ENCODE assay signal across 13 cellular contexts in genomic region chr12:12365931-12366431, GRCh38. TPM values are rescaled to one million over a fixed set of nuclear protein-coding genes. Genes with fewer than 3 reads are reported as not detected.
DNase-seq lines count a peak whose midpoint lies in the region; ATAC-seq and TF ChIP-seq lines count a peak whose summit lies in the region.
"Had no signal": no experiment of that assay in that cellular context is flagged by ENCODE, and none has a peak within 500 bp of the region (broad histone marks: within the 10 kb centered on the region; RNA-seq: fewer than 3 reads in every experiment).

No MANE protein-coding gene starts in this region.

- in situ Hi-C loops in SK-MEL-5 (cut with HindIII; ENCODE audit: low pct_unique_long_range_greater_than_20kb, low sequenced_read_pairs): no loop called here

- H3K4me3 Mint-ChIP-seq in activated CD4-positive, alpha-beta T cell treated with anti-CD3 and anti-CD28 coated beads for 36 hours: no peak overlapping the region
- no peak overlapping the region for H3K4me3 Mint-ChIP-seq in HFFc6

- no peak for TF ChIP-seq CTCF in HFFc6 (IDR thresholded peaks at IDR 0.05)

- POLR2A ChIA-PET in activated CD4-positive, alpha-beta T cell treated with anti-CD3 and anti-CD28 coated beads for 36 hours (lab: Charles Lee): no interaction called here

- intact Hi-C loops in activated CD4-positive, alpha-beta T cell treated with anti-CD3 and anti-CD28 coated beads for 36 hours (cut with DNase I, micrococcal nuclease): no loop called here
- intact Hi-C loops in sciatic nerve (cut with DNase I): no loop called here

- ATAC-seq in activated CD4-positive, alpha-beta T cell treated with anti-CD3 and anti-CD28 coated beads for 36 hours: no peak
- peak; percentile 42 for ATAC-seq in esophagus mucosa
- peak; percentile 59 for ATAC-seq in sciatic nerve
- ATAC-seq in HG02571 (IDR thresholded peaks at IDR 0.05; ENCODE audit: unreplicated experiment): no peak
- ATAC-seq: left lung had no signal

- CTCF ChIA-PET in activated CD4-positive, alpha-beta T cell treated with anti-CD3 and anti-CD28 coated beads for 36 hours (lab: Charles Lee): interaction anchor here (0.7 to 2.3 kb wide), 2 partner anchors 8 to 337 kb away, joined by 3 to 16 read pairs; partner anchors contain the start of gene BORCS5

- H3K36me3 Mint-ChIP-seq in activated CD4-positive, alpha-beta T cell treated with anti-CD3 and anti-CD28 coated beads for 36 hours (ENCODE audit: low read depth): peaks cover 35% of the 10 kb centered on the region
- no peaks in the 10 kb centered on the region for H3K36me3 Mint-ChIP-seq in HFFc6 (ENCODE audit: low read depth)

- H3K27ac Mint-ChIP-seq in activated CD4-positive, alpha-beta T cell treated with anti-CD3 and anti-CD28 coated beads for 36 hours: peak overlapping the region; percentile 42
- H3K27ac Mint-ChIP-seq in HFFc6: no peak overlapping the region

- H3K9me3 Mint-ChIP-seq in activated CD4-positive, alpha-beta T cell treated with anti-CD3 and anti-CD28 coated beads for 36 hours (ENCODE audit: low read depth): no peaks in the 10 kb centered on the region
- no peaks in the 10 kb centered on the region for H3K9me3 Mint-ChIP-seq in HFFc6

- no peaks in the 10 kb centered on the region for H3K27me3 Mint-ChIP-seq in activated CD4-positive, alpha-beta T cell treated with anti-CD3 and anti-CD28 coated beads for 36 hours
- H3K27me3 Mint-ChIP-seq in HFFc6 (ENCODE audit: insufficient read depth): no peaks in the 10 kb centered on the region; the same call in 1 of the 2 replicates

- peaks cover 44% of the 10 kb centered on the region for H3K4me1 Mint-ChIP-seq in activated CD4-positive, alpha-beta T cell treated with anti-CD3 and anti-CD28 coated beads for 36 hours
- peaks cover 7% of the 10 kb centered on the region for H3K4me1 Mint-ChIP-seq in HFFc6 (ENCODE audit: low read depth)

- no peak for DNase-seq in activated CD4-positive, alpha-beta T cell treated with anti-CD3 and anti-CD28 coated beads for 36 hours
- no peak for DNase-seq in activated CD4-positive, alpha-beta T cell treated with anti-CD3 and anti-CD28 coated beads for 4 hours
- DNase-seq in SK-MEL-5 (ENCODE audit: low read depth, low spot score): peak; percentile 94
- no peak for DNase-seq in sciatic nerve (ENCODE audit: low spot score)
- DNase-seq in HFFc6: no peak
- DNase-seq in mucosa of gallbladder (ENCODE audit: low spot score): no peak
- DNase-seq: activated CD4-positive, alpha-beta T cell treated with anti-CD3 and anti-CD28 coated beads, Interleukin-2, amount 50 U/mL, for 1 hour; amniotic stem cell; left lung; SHP77; upper lobe of left lung had no signal

RNA-seq across cellular contexts. Expression of gene BORCS5, which starts 9.1 kb away (rescaled TPM):
- total RNA-seq in activated CD4-positive, alpha-beta T cell treated with anti-CD3 and anti-CD28 coated beads for 36 hours: 10 to 100 TPM; 41.8 to 45.0 TPM
- total RNA-seq in SK-MEL-5 (2014; rRNA removed; shearing (Covaris generic)): 13.2 and 17.2 TPM in 2 replicates
- 33.0 and 34.2 TPM in 2 replicates for polyA plus RNA-seq in SK-MEL-5 (2015; cell fraction: cytosol; rRNA removed)
- 25.0 and 28.9 TPM in 2 replicates for polyA plus RNA-seq in SK-MEL-5 (2015; cell fraction: nucleus; rRNA removed)
- total RNA-seq in esophagus mucosa: 17.9 TPM
- 35.8 TPM for total RNA-seq in sciatic nerve
- total RNA-seq in HFFc6 (2021; fragmentation: NEBNext Ultra II Directional; extraction: Animal tissue kit (Norgen Biotek cat#: 25700)): 10 to 100 TPM in 4 of 6 experiments, 1 to 10 TPM in 2; 8.7 to 13.9 (median 10.6) TPM
- total RNA-seq in mucosa of gallbladder: 14.2 TPM

RNA-seq across cellular contexts. Expression of gene MANSC1, which starts 15.9 kb away (rescaled TPM):
- 1 to 10 TPM; 2.2 to 2.5 TPM for total RNA-seq in activated CD4-positive, alpha-beta T cell treated with anti-CD3 and anti-CD28 coated beads for 36 hours
- 13.6 and 14.9 TPM in 2 replicates for total RNA-seq in SK-MEL-5 (2014; rRNA removed; shearing (Covaris generic))
- 30.9 and 34.9 TPM in 2 replicates for polyA plus RNA-seq in SK-MEL-5 (2015; cell fraction: cytosol; rRNA removed)
- 22.4 and 23.2 TPM in 2 replicates for polyA plus RNA-seq in SK-MEL-5 (2015; cell fraction: nucleus; rRNA removed)
- 47.8 TPM for total RNA-seq in esophagus mucosa
- total RNA-seq in sciatic nerve: 19.8 TPM
- 10 to 100 TPM in 3 of 6 experiments, 1 to 10 TPM in 3; 4.8 to 11.7 (median 10.0) TPM for total RNA-seq in HFFc6 (2021; fragmentation: NEBNext Ultra II Directional; extraction: Animal tissue kit (Norgen Biotek cat#: 25700))
- total RNA-seq in mucosa of gallbladder: 66.7 TPM

Comparison
In these comparisons a context has a peak if more than half of its experiments do, and no peak if none do; other contexts are left out.
1. ATAC-seq: peak in esophagus mucosa (single experiment) and sciatic nerve (single experiment); none in activated CD4-positive, alpha-beta T cell treated with anti-CD3 and anti-CD28 coated beads for 36 hours (single experiment) and HG02571 (single experiment).